9 cellular contexts compared by ENCODE assay signal in the genomic region with DNA sequence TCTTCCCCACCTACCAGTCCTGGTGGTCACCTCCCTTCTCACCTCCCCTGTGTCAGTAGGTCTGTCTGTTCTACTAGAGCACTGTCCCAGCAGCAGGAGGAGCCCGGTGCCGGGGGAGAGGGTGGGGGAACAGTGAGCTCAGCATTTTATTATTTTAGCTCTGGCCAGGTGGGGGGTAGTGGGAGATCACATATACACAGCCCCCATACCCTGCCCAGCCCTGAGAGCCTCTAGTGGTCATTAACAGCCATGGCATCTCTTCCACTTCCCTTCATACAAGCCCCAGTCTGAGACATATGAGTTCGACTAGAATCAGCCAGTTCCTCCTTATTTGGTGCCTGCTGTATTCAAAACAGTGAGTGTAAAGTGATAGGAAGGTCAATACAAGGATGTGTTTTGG. TPM values are rescaled to one million over a fixed set of nuclear protein-coding genes. Genes with fewer than 3 reads are reported as not detected.
DNase-seq lines count a peak whose midpoint lies in the region; ATAC-seq and TF ChIP-seq lines count a peak whose summit lies in the region.
"Had no signal": no experiment of that assay in that cellular context is flagged by ENCODE, and none has a peak within 500 bp of the region (broad histone marks: within the 10 kb centered on the region; RNA-seq: fewer than 3 reads in every experiment).

A gene (minus strand): TSS at position 72 of the 400 bp plus-strand sequence. CDS start 1,106 bp downstream, outside the sequence.

- no peak within 1 kb of the TSS for H3K4me2 ChIP-seq in DND-41 (ENCODE audit: insufficient read depth, low read length)

- H3K4me3 ChIP-seq in DND-41 (ENCODE audit: low read depth in 1 of 2, low read length in 2 of 2) = no peak within 1 kb of the TSS
- H3K4me3 ChIP-seq in choroid plexus epithelial cell (ENCODE audit: low read depth, low read length) = no peak within 1 kb of the TSS

- H3K4me1 Mint-ChIP-seq in natural killer cell treated with Interleukin-12 subunit alpha and Interleukin-12 subunit beta and Interleukin-15 and Interleukin-18, amount 100 ng/mL, for 72 hours (ENCODE audit: low read depth in 2 of 2) = no peaks in the 10 kb centered on the region

- TF ChIP-seq CTCF in DND-41 (IDR thresholded peaks at IDR 0.05; ENCODE audit: borderline replicate concordance, extremely low read depth, low read length, poor library complexity, severe bottlenecking) (peak; percentile 66), choroid plexus epithelial cell (conservative IDR thresholded peaks at IDR 0.05; ENCODE audit: low read depth, low read length) (peak; percentile 77)

- H3K9me3 ChIP-seq in DND-41 (ENCODE audit: insufficient read depth, low read length, severe bottlenecking) = no peaks in the 10 kb centered on the region

- no peaks in the 10 kb centered on the region for H3K27me3 Mint-ChIP-seq in natural killer cell treated with Interleukin-12 subunit alpha and Interleukin-12 subunit beta and Interleukin-15 and Interleukin-18, amount 100 ng/mL, for 72 hours

- no peaks in the 10 kb centered on the region for H3K4me1 ChIP-seq in DND-41 (ENCODE audit: insufficient read depth, low read length)

- H2AFZ ChIP-seq in DND-41 (ENCODE audit: low read depth, low read length) = no peak within 1 kb of the TSS

- H3K27ac ChIP-seq in DND-41 (ENCODE audit: low read length) = no peak within 1 kb of the TSS

- H3K4me3 Mint-ChIP-seq in natural killer cell treated with Interleukin-12 subunit alpha and Interleukin-12 subunit beta and Interleukin-15 and Interleukin-18, amount 100 ng/mL, for 72 hours = no peak within 1 kb of the TSS

- no peak within 1 kb of the TSS for H3K27ac Mint-ChIP-seq in natural killer cell treated with Interleukin-12 subunit alpha and Interleukin-12 subunit beta and Interleukin-15 and Interleukin-18, amount 100 ng/mL, for 72 hours

- H3K9me3 Mint-ChIP-seq in natural killer cell treated with Interleukin-12 subunit alpha and Interleukin-12 subunit beta and Interleukin-15 and Interleukin-18, amount 100 ng/mL, for 72 hours = no peaks in the 10 kb centered on the region

- H3K9ac ChIP-seq in DND-41 (ENCODE audit: low read depth, low read length) = no peak within 1 kb of the TSS

- no peaks in the 10 kb centered on the region for H3K79me2 ChIP-seq in DND-41 (ENCODE audit: insufficient read depth, low read length)

- ATAC-seq in DND-41 (ENCODE audit: insufficient read depth, low read depth) (peak; percentile 87), GM21381 (IDR thresholded peaks at IDR 0.05; ENCODE audit: unreplicated experiment) (no peak)
- peak; percentile 39 to 50 for ATAC-seq in natural killer cell treated with Interleukin-12 subunit alpha and Interleukin-12 subunit beta and Interleukin-15 and Interleukin-18, amount 100 ng/mL, for 72 hours

- peaks cover 30% of the 10 kb centered on the region for H3K36me3 Mint-ChIP-seq in natural killer cell treated with Interleukin-12 subunit alpha and Interleukin-12 subunit beta and Interleukin-15 and Interleukin-18, amount 100 ng/mL, for 72 hours

- H3K36me3 ChIP-seq in DND-41 (ENCODE audit: insufficient read depth, low read length) = peaks cover 63% of the 10 kb centered on the region

- H3K27me3 ChIP-seq in DND-41 (ENCODE audit: insufficient read depth, low read length, poor library complexity) = no peaks in the 10 kb centered on the region

- DNase-seq in DND-41 (no peak), NCI-H1694 treated with DMSO at 0.1 percent for 48 hours (lab: John Stamatoyannopoulos, UW) (peak; percentile 36), choroid plexus epithelial cell (ENCODE audit: low read depth) (peak; percentile 56), HK-2 (ENCODE audit: unreplicated experiment) (no peak), kidney tubule cell (ENCODE audit: low spot score) (no peak)
- DNase-seq in natural killer cell treated with Interleukin-12 subunit alpha and Interleukin-12 subunit beta and Interleukin-15 and Interleukin-18, amount 100 ng/mL, for 72 hours (ENCODE audit: low spot score) = no peak
- no peak for DNase-seq in central memory CD4-positive, alpha-beta T cell

- no peaks in the 10 kb centered on the region for H4K20me1 ChIP-seq in DND-41 (ENCODE audit: insufficient read depth, low read length)

RNA-seq across cellular contexts. Expression of the gene that starts here (rescaled TPM):
- total RNA-seq in natural killer cell treated with Interleukin-12 subunit alpha and Interleukin-12 subunit beta and Interleukin-15 and Interleukin-18, amount 100 ng/mL, for 72 hours = 1 to 10 TPM; 1.2 to 5.3 TPM
- total RNA-seq: NCI-H460 had no signal

Comparison
In these comparisons a context has a peak if more than half of its experiments do, and no peak if none do; other contexts are left out.
1. DNase-seq: peak in NCI-H1694 treated with DMSO at 0.1 percent for 48 hours (single experiment) and choroid plexus epithelial cell (single experiment); none in DND-41 (single experiment), natural killer cell treated with Interleukin-12 subunit alpha and Interleukin-12 subunit beta and Interleukin-15 and Interleukin-18, amount 100 ng/mL, for 72 hours (single experiment), HK-2 (single experiment), kidney tubule cell (single experiment) and central memory CD4-positive, alpha-beta T cell (single experiment).